10 cellular contexts compared by ENCODE assay signal in genomic region chr5:168295574-168296201, GRCh38. TPM values are rescaled to one million over a fixed set of nuclear protein-coding genes. Genes with fewer than 3 reads are reported as not detected.
DNase-seq lines count a peak whose midpoint lies in the region; ATAC-seq and TF ChIP-seq lines count a peak whose summit lies in the region.
"Had no signal": no experiment of that assay in that cellular context is flagged by ENCODE, and none has a peak within 500 bp of the region (broad histone marks: within the 10 kb centered on the region; RNA-seq: fewer than 3 reads in every experiment).

No MANE protein-coding gene starts in this region.

- no peak for ATAC-seq in GM18873 (IDR thresholded peaks at IDR 0.05; ENCODE audit: low FRiP score, unreplicated experiment)

- H3K4me3 ChIP-seq in HFF-Myc (replicated peaks; ENCODE audit: low read depth, low read length), result no peak overlapping the region

- DNase-seq in HFF-Myc (ENCODE audit: extremely low read depth, low read depth), result no peak
- DNase-seq in amniotic stem cell (lab: John Stamatoyannopoulos, UW), result peak; percentile 45
- DNase-seq in hippocampal formation (lab: John Stamatoyannopoulos, UW), result peak; percentile 34 to 62
- DNase-seq in retina, result peak; percentile 62
- DNase-seq in NCI-H446 (lab: John Stamatoyannopoulos, UW), result no peak
- DNase-seq in inferior parietal cortex (ENCODE audit: extremely low spot score), result no peak
- no peak for DNase-seq in SK-N-DZ (ENCODE audit: low spot score)
- DNase-seq: activated naive CD4-positive, alpha-beta T cell treated with anti-CD3 and anti-CD28 coated beads, Interleukin-2, amount 50 U/mL, for 16 hours; NCI-H1092 had no signal

- TF ChIP-seq CTCF in HFF-Myc (IDR thresholded peaks at IDR 0.05; ENCODE audit: low read depth, low read length, missing control alignments), result peak; percentile 50

RNA-seq across cellular contexts. Expression of gene WWC1, which starts 4.2 kb away (rescaled TPM):
- polyA plus RNA-seq in SK-N-DZ (2014; cell fraction: cytosol; rRNA removed), result 9.2 and 15.8 TPM in 2 replicates
- 5.4 and 7.1 TPM in 2 replicates for polyA plus RNA-seq in SK-N-DZ (2014; cell fraction: nucleus; rRNA removed)

Comparison
In these comparisons a context has a peak if more than half of its experiments do, and no peak if none do; other contexts are left out.
1. DNase-seq: peak in amniotic stem cell (single experiment), hippocampal formation (2 of 2) and retina (single experiment); none in HFF-Myc (single experiment), NCI-H446 (0 of 2), inferior parietal cortex (single experiment) and SK-N-DZ (single experiment).